In genomic region chr7:79401254-79401653, GRCh38 we compare ENCODE assay signal across 16 cellular contexts. TPM values are rescaled to one million over a fixed set of nuclear protein-coding genes. Genes with fewer than 3 reads are reported as not detected.
DNase-seq lines count a peak whose midpoint lies in the region; ATAC-seq and TF ChIP-seq lines count a peak whose summit lies in the region.
"Had no signal": no experiment of that assay in that cellular context is flagged by ENCODE, and none has a peak within 500 bp of the region (broad histone marks: within the 10 kb centered on the region; RNA-seq: fewer than 3 reads in every experiment).

No MANE protein-coding gene starts in this region.

- intact Hi-C loops in naive thymus-derived CD4-positive, alpha-beta T cell (cut with micrococcal nuclease) = no loop called here

- H3K4me3 Mint-ChIP-seq in naive thymus-derived CD4-positive, alpha-beta T cell = no peak overlapping the region
- no peak overlapping the region for H3K4me3 Mint-ChIP-seq in T-cell

- peak; percentile 27 for ATAC-seq in left lobe of liver
- no peak for ATAC-seq in naive thymus-derived CD4-positive, alpha-beta T cell
- ATAC-seq in T-cell (replicated peaks in 1 of 4) = no peak
- ATAC-seq: GM12878 had no signal

- H3K36me3 ChIP-seq in HEK293 (ENCODE audit: control insufficient read depth in 2 of 2, insufficient read depth in 1 of 2, low read length in 2 of 2) = no peaks in the 10 kb centered on the region
- no peaks in the 10 kb centered on the region for H3K36me3 ChIP-seq in naive thymus-derived CD4-positive, alpha-beta T cell (ENCODE audit: control insufficient read depth in 2 of 3, insufficient read depth in 3 of 3, low read length in 3 of 3)
- H3K36me3 ChIP-seq: BE2C, SJCRH30 had no signal

- no peaks in the 10 kb centered on the region for H3K4me1 Mint-ChIP-seq in naive thymus-derived CD4-positive, alpha-beta T cell
- H3K4me1 Mint-ChIP-seq in T-cell = no peaks in the 10 kb centered on the region

- no peaks in the 10 kb centered on the region for H3K27me3 ChIP-seq in naive thymus-derived CD4-positive, alpha-beta T cell (ENCODE audit: control insufficient read depth in 2 of 2, insufficient read depth in 2 of 2, low read length in 2 of 2)
- H3K27me3 ChIP-seq: BE2C, SJCRH30 had no signal

- no peak overlapping the region for H3K27ac Mint-ChIP-seq in naive thymus-derived CD4-positive, alpha-beta T cell
- H3K27ac Mint-ChIP-seq in T-cell = no peak overlapping the region

- H3K4me1 ChIP-seq in HEK293 (ENCODE audit: control insufficient read depth, insufficient read depth, low read length) = peaks cover 2% of the 10 kb centered on the region; the same call in 1 of the 2 replicates
- H3K4me1 ChIP-seq in naive thymus-derived CD4-positive, alpha-beta T cell (ENCODE audit: control insufficient read depth in 2 of 2, insufficient read depth in 2 of 2, low read length in 2 of 2) = no peaks in the 10 kb centered on the region
- H3K4me1 ChIP-seq: BE2C had no signal

- no peaks in the 10 kb centered on the region for H3K27me3 Mint-ChIP-seq in naive thymus-derived CD4-positive, alpha-beta T cell
- no peaks in the 10 kb centered on the region for H3K27me3 Mint-ChIP-seq in T-cell

- H3K9me3 ChIP-seq in HEK293 (ENCODE audit: control insufficient read depth, insufficient read depth, low read depth, low read length) = no peaks in the 10 kb centered on the region
- no peaks in the 10 kb centered on the region for H3K9me3 ChIP-seq in naive thymus-derived CD4-positive, alpha-beta T cell (ENCODE audit: control insufficient read depth in 2 of 3, low read length in 3 of 3)
- H3K9me3 ChIP-seq: BE2C, SJCRH30 had no signal

- DNase-seq in G401 (ENCODE audit: low spot score) (peak; percentile 51), NCI-H446 treated with DMSO at 0.1 percent for 48 hours (lab: John Stamatoyannopoulos, UW) (peak; percentile 39), left lobe of liver (ENCODE audit: low spot score) (no peak), T-cell (no peak)
- DNase-seq in stimulated activated naive CD4-positive, alpha-beta T cell treated with Interleukin-2 at 50 U/mL for 16 hours (lab: John Stamatoyannopoulos, UW) = no peak
- DNase-seq in naive thymus-derived CD4-positive, alpha-beta T cell = no peak
- DNase-seq: BE2C, DMS79, H7, NCI-H187, NCI-H510A, NCI-H748 treated with DMSO at 0.1 percent for 48 hours had no signal

- H3K4me3 ChIP-seq in HEK293 (ENCODE audit: low read depth, low read length) = no peak overlapping the region
- H3K4me3 ChIP-seq in naive thymus-derived CD4-positive, alpha-beta T cell (ENCODE audit: low read length) = no peak overlapping the region
- H3K4me3 ChIP-seq: GM12878, SJCRH30 had no signal

- H3K36me3 Mint-ChIP-seq in naive thymus-derived CD4-positive, alpha-beta T cell = no peaks in the 10 kb centered on the region
- H3K36me3 Mint-ChIP-seq in T-cell = no peaks in the 10 kb centered on the region

- no peak for TF ChIP-seq CTCF in HEK293 (tag by site-specific recombination; IDR thresholded peaks at IDR 0.05)

- POLR2A ChIA-PET in HEK293 (lab: Yijun Ruan, JAX) (no interaction called here), T-cell (lab: Charles Lee) (no interaction called here)
- POLR2A ChIA-PET in naive thymus-derived CD4-positive, alpha-beta T cell (lab: Charles Lee) = no interaction called here

- CTCF ChIA-PET in HEK293 (lab: Yijun Ruan, JAX) = interaction anchor here (0.6 kb wide), 3 partner anchors 11 to 400 kb away, joined by 3 to 4 read pairs (median 3); no protein-coding TSS in a partner anchor
- CTCF ChIA-PET in naive thymus-derived CD4-positive, alpha-beta T cell (lab: Charles Lee) = no interaction called here
- CTCF ChIA-PET in T-cell (lab: Charles Lee) = no interaction called here

- H3K27ac ChIP-seq in HEK293 (ENCODE audit: extremely low read depth, low read depth, low read length) = no peak overlapping the region
- H3K27ac ChIP-seq in naive thymus-derived CD4-positive, alpha-beta T cell (ENCODE audit: low read depth, low read length) = no peak overlapping the region
- H3K27ac ChIP-seq: KMS-11, SJCRH30 had no signal

- in situ Hi-C loops in G401 (cut with HindIII; ENCODE audit: low sequenced_read_pairs) = no loop called here

- no peaks in the 10 kb centered on the region for H3K9me3 Mint-ChIP-seq in naive thymus-derived CD4-positive, alpha-beta T cell
- peaks cover 0 to 4% (median 2%) of the 10 kb centered on the region in 3 donors for H3K9me3 Mint-ChIP-seq in T-cell

TF ChIP-seq in HEK293, 187 proteins besides CTCF, POLR2A, EP300 and RAD21:
- no peak for TF ChIP-seq ZFP37 (tag by site-specific recombination; IDR thresholded peaks at IDR 0.05)
- TF ChIP-seq ZNF239 (tag by site-specific recombination; IDR thresholded peaks at IDR 0.05) = no peak
- 0 out of 2 replicates have a peak, but pooled peaks have one; percentile 24 for TF ChIP-seq ZNF335 (tag by site-specific recombination; conservative IDR thresholded peaks at IDR 0.05)
- no peak for TF ChIP-seq AEBP2 (tag by site-specific recombination; IDR thresholded peaks at IDR 0.05; ENCODE audit: borderline replicate concordance)
- no peak for TF ChIP-seq ZNF518A (tag by site-specific recombination; conservative IDR thresholded peaks at IDR 0.05; ENCODE audit: low read depth)
- peak; percentile 87 for TF ChIP-seq FEZF1 (tag by site-specific recombination; IDR thresholded peaks at IDR 0.05)

RNA-seq across cellular contexts. Expression of gene MAGI2, which starts 52.2 kb away (rescaled TPM):
- not detected in 2 replicates for total RNA-seq in G401 (2014; rRNA removed; shearing (Covaris generic))
- total RNA-seq in left lobe of liver = 2.9 TPM
- under 1 TPM in 4 of 5 experiments, not detected in 1; 0.05 to 0.67 (median 0.15) TPM for total RNA-seq in naive thymus-derived CD4-positive, alpha-beta T cell
- polyA plus RNA-seq in naive thymus-derived CD4-positive, alpha-beta T cell = not detected
- total RNA-seq in T-cell = under 1 TPM; 0.10 to 0.77 (median 0.22) TPM

Comparison
In these comparisons a context has a peak if more than half of its experiments do, and no peak if none do; other contexts are left out.
1. DNase-seq: peak in G401 (single experiment) and NCI-H446 treated with DMSO at 0.1 percent for 48 hours (single experiment); none in left lobe of liver (single experiment), stimulated activated naive CD4-positive, alpha-beta T cell treated with Interleukin-2 at 50 U/mL for 16 hours (single experiment), naive thymus-derived CD4-positive, alpha-beta T cell (0 of 9) and T-cell (0 of 34).